ENCODE assay signal across 8 cellular contexts in genomic region chr3:133377396-133377795, GRCh38. TPM values are rescaled to one million over a fixed set of nuclear protein-coding genes. Genes with fewer than 3 reads are reported as not detected.
DNase-seq lines count a peak whose midpoint lies in the region; ATAC-seq and TF ChIP-seq lines count a peak whose summit lies in the region.

No MANE protein-coding gene starts in this region.

- H3K9ac ChIP-seq in MM.1S (ENCODE audit: low read length) (no peak overlapping the region), adipocyte (ENCODE audit: low read length) (no peak overlapping the region)

- H3K4me2 ChIP-seq in MM.1S (ENCODE audit: low read depth, low read length), result no peak overlapping the region

- no peaks in the 10 kb centered on the region for H3K79me2 ChIP-seq in MM.1S (ENCODE audit: low read length)

- in situ Hi-C loops in G401 (cut with HindIII; ENCODE audit: low sequenced_read_pairs), result no loop called here

- H3K9me2 ChIP-seq in MM.1S (replicated peaks; ENCODE audit: insufficient read depth, low read length), result no peaks in the 10 kb centered on the region

- H3K27ac ChIP-seq in MM.1S (ENCODE audit: low read length), result no peak overlapping the region

- H4K20me1 ChIP-seq in MM.1S (ENCODE audit: insufficient read depth, low read length), result no peaks in the 10 kb centered on the region

- no peaks in the 10 kb centered on the region for H3K9me3 ChIP-seq in MM.1S (replicated peaks; ENCODE audit: insufficient read depth, low read length)
- H3K9me3 ChIP-seq in adipocyte (ENCODE audit: control insufficient read depth, low read length), result no peaks in the 10 kb centered on the region

- CTCF ChIA-PET in T-cell (lab: Charles Lee), result interaction anchor here in 1 of 2 donors (0.5 kb wide), 1 partner anchor 131 kb away, joined by 4 read pairs; no protein-coding TSS in a partner anchor

- H3K36me3 ChIP-seq in MM.1S (replicated peaks; ENCODE audit: insufficient read depth, low read length) (no peaks in the 10 kb centered on the region), adipocyte (ENCODE audit: control insufficient read depth, insufficient read depth, low read length, severe bottlenecking) (no peaks in the 10 kb centered on the region)

- H3K27me3 ChIP-seq in MM.1S (replicated peaks; ENCODE audit: insufficient read depth, low read length), result no peaks in the 10 kb centered on the region
- peaks cover 13% of the 10 kb centered on the region for H3K27me3 ChIP-seq in adipocyte (replicated peaks; ENCODE audit: control insufficient read depth, insufficient read depth, low read length)

- no peaks in the 10 kb centered on the region for H3K36me3 Mint-ChIP-seq in T-cell
- no peaks in the 10 kb centered on the region for H3K36me3 Mint-ChIP-seq in activated T-helper 2 cell treated with anti-CD3 and anti-CD28 coated beads, Interferon-gamma antibody, Interleukin-2, Interleukin-4, amounts not matched to agents 10 μg/mL and 5 μg/mL and 100 μg/mL, durations not matched to agents 14 hours and 24 hours and 36 hours (ENCODE audit: low read depth)

- ATAC-seq in T-cell (replicated peaks in 1 of 4), result no peak

- no peaks in the 10 kb centered on the region for H3K9me3 Mint-ChIP-seq in T-cell
- H3K9me3 Mint-ChIP-seq in activated T-helper 2 cell treated with anti-CD3 and anti-CD28 coated beads, Interferon-gamma antibody, Interleukin-2, Interleukin-4, amounts not matched to agents 10 μg/mL and 5 μg/mL and 100 μg/mL, durations not matched to agents 14 hours and 24 hours and 36 hours, result no peaks in the 10 kb centered on the region

- no peak overlapping the region for H3K4me3 Mint-ChIP-seq in T-cell
- no peak overlapping the region for H3K4me3 Mint-ChIP-seq in activated T-helper 2 cell treated with anti-CD3 and anti-CD28 coated beads, Interferon-gamma antibody, Interleukin-2, Interleukin-4, amounts not matched to agents 10 μg/mL and 5 μg/mL and 100 μg/mL, durations not matched to agents 14 hours and 24 hours and 36 hours (ENCODE audit: low read depth)

- no peak overlapping the region for H3K27ac Mint-ChIP-seq in T-cell
- H3K27ac Mint-ChIP-seq in activated T-helper 2 cell treated with anti-CD3 and anti-CD28 coated beads, Interferon-gamma antibody, Interleukin-2, Interleukin-4, amounts not matched to agents 10 μg/mL and 5 μg/mL and 100 μg/mL, durations not matched to agents 14 hours and 24 hours and 36 hours, result no peak overlapping the region

- H3K4me1 ChIP-seq in MM.1S (ENCODE audit: low read length), result no peaks in the 10 kb centered on the region
- H3K4me1 ChIP-seq in adipocyte (ENCODE audit: control insufficient read depth, insufficient read depth, low read length), result no peaks in the 10 kb centered on the region

- POLR2A ChIA-PET in T-cell (lab: Charles Lee), result no interaction called here

- no peaks in the 10 kb centered on the region for H3F3A ChIP-seq in MM.1S (ENCODE audit: insufficient read depth, low read length)

- H3K4me3 ChIP-seq in MM.1S (ENCODE audit: low read length), result no peak overlapping the region
- H3K4me3 ChIP-seq in adipocyte (ENCODE audit: low read length), result no peak overlapping the region

- no peaks in the 10 kb centered on the region for H3K4me1 Mint-ChIP-seq in T-cell
- no peaks in the 10 kb centered on the region for H3K4me1 Mint-ChIP-seq in activated T-helper 2 cell treated with anti-CD3 and anti-CD28 coated beads, Interferon-gamma antibody, Interleukin-2, Interleukin-4, amounts not matched to agents 10 μg/mL and 5 μg/mL and 100 μg/mL, durations not matched to agents 14 hours and 24 hours and 36 hours (ENCODE audit: low read depth)

- H2AFZ ChIP-seq in MM.1S (ENCODE audit: low read length), result no peak overlapping the region

- peak; percentile 34 for DNase-seq in G401 (ENCODE audit: low spot score)
- DNase-seq in MM.1S, result peak; percentile 29
- DNase-seq in adipocyte (ENCODE audit: low read depth), result peak; percentile 71
- peak; percentile 69 for DNase-seq in inferior parietal cortex (ENCODE audit: extremely low spot score)
- no peak for DNase-seq in T-cell
- DNase-seq in NCI-H2029 treated with DMSO at 0.1 percent for 48 hours (lab: John Stamatoyannopoulos, UW), result no peak
- DNase-seq in activated T-helper 2 cell treated with anti-CD3 and anti-CD28 coated beads, Interferon-gamma antibody, Interleukin-2, Interleukin-4, amounts not matched to agents 10 μg/mL and 5 μg/mL and 100 μg/mL, durations not matched to agents 14 hours and 24 hours and 36 hours (ENCODE audit: low spot score), result no peak
- no peak for DNase-seq in activated T-cell treated with anti-CD3 and anti-CD28 coated beads, Interleukin-2, amount 50 U/mL, for 48 hours

- intact Hi-C loops in activated T-helper 2 cell treated with anti-CD3 and anti-CD28 coated beads, Interferon-gamma antibody, Interleukin-2, Interleukin-4, amounts not matched to agents 10 μg/mL and 5 μg/mL and 100 μg/mL, durations not matched to agents 14 hours and 24 hours and 36 hours (cut with micrococcal nuclease), result no loop called here

- peak; percentile 49 for TF ChIP-seq CTCF in MM.1S (IDR thresholded peaks at IDR 0.05; ENCODE audit: low read length)

- peaks cover 0 to 1% of the 10 kb centered on the region in 2 donors for H3K27me3 Mint-ChIP-seq in T-cell
- no peaks in the 10 kb centered on the region for H3K27me3 Mint-ChIP-seq in activated T-helper 2 cell treated with anti-CD3 and anti-CD28 coated beads, Interferon-gamma antibody, Interleukin-2, Interleukin-4, amounts not matched to agents 10 μg/mL and 5 μg/mL and 100 μg/mL, durations not matched to agents 14 hours and 24 hours and 36 hours (ENCODE audit: low read depth)

RNA-seq across cellular contexts. Expression of gene BFSP2, which starts 22.5 kb away (rescaled TPM):
- not detected in 2 replicates for total RNA-seq in G401 (2014; rRNA removed; shearing (Covaris generic))
- under 1 TPM in 1 of 5 donors, not detected in 4; 0.98 TPM for total RNA-seq in T-cell
- not detected in 2 replicates for total RNA-seq in activated T-helper 2 cell treated with anti-CD3 and anti-CD28 coated beads, Interferon-gamma antibody, Interleukin-2, Interleukin-4, amounts not matched to agents 10 μg/mL and 5 μg/mL and 100 μg/mL, durations not matched to agents 14 hours and 24 hours and 36 hours

Comparison
In these comparisons a context has a peak if more than half of its experiments do, and no peak if none do; other contexts are left out.
1. DNase-seq: peak in G401 (single experiment), MM.1S (single experiment), adipocyte (single experiment) and inferior parietal cortex (single experiment); none in T-cell (0 of 34), NCI-H2029 treated with DMSO at 0.1 percent for 48 hours (single experiment), activated T-helper 2 cell treated with anti-CD3 and anti-CD28 coated beads, Interferon-gamma antibody, Interleukin-2, Interleukin-4, amounts not matched to agents 10 μg/mL and 5 μg/mL and 100 μg/mL, durations not matched to agents 14 hours and 24 hours and 36 hours (single experiment) and activated T-cell treated with anti-CD3 and anti-CD28 coated beads, Interleukin-2, amount 50 U/mL, for 48 hours (0 of 2).